Comparison of ENCODE assay signal across 1 cellular context in the genomic region with DNA sequence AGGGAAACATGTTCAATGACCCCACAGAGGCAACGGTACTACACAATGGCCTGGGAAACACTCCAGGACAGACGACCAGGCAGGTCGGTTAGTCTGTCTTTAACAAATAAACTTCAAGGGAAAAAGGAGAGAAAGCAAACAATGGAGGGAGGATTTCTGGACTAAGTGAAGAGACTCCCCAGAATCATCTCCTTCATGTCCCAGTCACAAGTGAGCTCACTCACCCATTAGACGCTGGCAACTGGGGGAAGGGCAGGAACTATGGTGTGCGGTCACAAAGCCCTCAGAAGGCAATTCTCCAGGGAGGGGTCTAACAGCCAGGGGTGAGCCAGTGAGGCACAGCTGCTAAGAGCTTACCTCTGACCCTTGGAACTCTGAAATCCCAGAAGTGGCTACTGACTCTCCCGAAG.
TF ChIP-seq lines count a peak whose summit lies in the region.

No MANE protein-coding gene starts in this region.

TF ChIP-seq in IMR-90, 13 proteins besides CTCF, POLR2A, EP300 and RAD21 (continued from another document):
- no peak for TF ChIP-seq USF2 (IDR thresholded peaks at IDR 0.05; ENCODE audit: low read depth, low read length)
- no peak for TF ChIP-seq RCOR1 (IDR thresholded peaks at IDR 0.05; ENCODE audit: insufficient replicate concordance, low read length)
- no peak for TF ChIP-seq MAFK (IDR thresholded peaks at IDR 0.05; ENCODE audit: low read depth, low read length)
- no peak for TF ChIP-seq MXI1 (IDR thresholded peaks at IDR 0.05; ENCODE audit: borderline replicate concordance, low read depth, low read length)
